Comparison of ENCODE assay signal across 8 cellular contexts in genomic region chr10:16436758-16437539, GRCh38. TPM values are rescaled to one million over a fixed set of nuclear protein-coding genes. Genes with fewer than 3 reads are reported as not detected.
A peak's percentile ranks its signal among the peaks of the same experiment; 100 is the strongest.
DNase-seq lines count a peak whose midpoint lies in the region; ATAC-seq and TF ChIP-seq lines count a peak whose summit lies in the region.

Gene PTER, plus strand, starts transcription at chr10:16437010. Its CDS starts 47,375 bp downstream, at chr10:16484385.

- ATAC-seq in DND-41 (ENCODE audit: insufficient read depth, low read depth) (peak; percentile 93), GM21825 (IDR thresholded peaks at IDR 0.05; ENCODE audit: unreplicated experiment) (peak; percentile 99)
- ATAC-seq in activated T-helper 17 cell treated with anti-CD3 and anti-CD28 coated beads, Interleukin-2, amount 50 U/mL, for 72 hours (replicated peaks): peak; percentile 96
- peak; percentile 100 for ATAC-seq in natural killer cell treated with Interleukin-12 subunit alpha and Interleukin-12 subunit beta and Interleukin-15 and Interleukin-18, amount 100 ng/mL, for 72 hours

- H3K4me1 ChIP-seq in DND-41 (ENCODE audit: insufficient read depth, low read length): peaks cover 53% of the 10 kb centered on the region

- H3K36me3 ChIP-seq in DND-41 (ENCODE audit: insufficient read depth, low read length) (peaks cover 23% of the 10 kb centered on the region), KOPT-K1 (ENCODE audit: insufficient read depth, low read length) (peaks cover 39% of the 10 kb centered on the region)

- peaks cover 55% of the 10 kb centered on the region for H3K36me3 Mint-ChIP-seq in activated T-helper 17 cell treated with anti-CD3 and anti-CD28 coated beads, Interleukin-2, amount 50 U/mL, for 72 hours (ENCODE audit: low read depth)
- no peaks in the 10 kb centered on the region for H3K36me3 Mint-ChIP-seq in natural killer cell treated with Interleukin-12 subunit alpha and Interleukin-12 subunit beta and Interleukin-15 and Interleukin-18, amount 100 ng/mL, for 72 hours

- peak within 1 kb of the TSS; percentile 84 for H3K9ac ChIP-seq in DND-41 (ENCODE audit: low read depth, low read length)

- H3K4me1 Mint-ChIP-seq in activated T-helper 17 cell treated with anti-CD3 and anti-CD28 coated beads, Interleukin-2, amount 50 U/mL, for 72 hours: peaks cover 27% of the 10 kb centered on the region
- H3K4me1 Mint-ChIP-seq in natural killer cell treated with Interleukin-12 subunit alpha and Interleukin-12 subunit beta and Interleukin-15 and Interleukin-18, amount 100 ng/mL, for 72 hours (ENCODE audit: low read depth in 2 of 2): peaks cover 34 to 37% of the 10 kb centered on the region in 2 donors

- H3K9me3 Mint-ChIP-seq in activated T-helper 17 cell treated with anti-CD3 and anti-CD28 coated beads, Interleukin-2, amount 50 U/mL, for 72 hours: no peaks in the 10 kb centered on the region
- H3K9me3 Mint-ChIP-seq in natural killer cell treated with Interleukin-12 subunit alpha and Interleukin-12 subunit beta and Interleukin-15 and Interleukin-18, amount 100 ng/mL, for 72 hours: no peaks in the 10 kb centered on the region

- H3K27me3 Mint-ChIP-seq in activated T-helper 17 cell treated with anti-CD3 and anti-CD28 coated beads, Interleukin-2, amount 50 U/mL, for 72 hours: no peaks in the 10 kb centered on the region
- no peaks in the 10 kb centered on the region for H3K27me3 Mint-ChIP-seq in natural killer cell treated with Interleukin-12 subunit alpha and Interleukin-12 subunit beta and Interleukin-15 and Interleukin-18, amount 100 ng/mL, for 72 hours

- H3K27ac Mint-ChIP-seq in activated T-helper 17 cell treated with anti-CD3 and anti-CD28 coated beads, Interleukin-2, amount 50 U/mL, for 72 hours: peak within 1 kb of the TSS; percentile 92
- peak within 1 kb of the TSS; percentile 77 to 81 for H3K27ac Mint-ChIP-seq in natural killer cell treated with Interleukin-12 subunit alpha and Interleukin-12 subunit beta and Interleukin-15 and Interleukin-18, amount 100 ng/mL, for 72 hours

- H3K4me3 ChIP-seq in DND-41 (ENCODE audit: low read depth in 1 of 2, low read length in 2 of 2): peak within 1 kb of the TSS; percentile 49 to 75
- H3K4me3 ChIP-seq in fibroblast of mammary gland (ENCODE audit: control insufficient read depth, low read depth, low read length): peak within 1 kb of the TSS; percentile 66

- peak; percentile 98 for DNase-seq in DND-41
- DNase-seq in RKO (ENCODE audit: low spot score): peak; percentile 97
- peak; percentile 94 for DNase-seq in fibroblast of mammary gland (ENCODE audit: low read depth)
- peak; percentile 97 for DNase-seq in natural killer cell treated with Interleukin-12 subunit alpha and Interleukin-12 subunit beta and Interleukin-15 and Interleukin-18, amount 100 ng/mL, for 72 hours (ENCODE audit: low spot score)
- peak; percentile 96 for DNase-seq in stimulated activated naive CD4-positive, alpha-beta T cell treated with Interleukin-2 at 50 U/mL for 16 hours (lab: John Stamatoyannopoulos, UW)

- peaks cover 8% of the 10 kb centered on the region; the same call in 1 of the 2 replicates for H4K20me1 ChIP-seq in DND-41 (ENCODE audit: insufficient read depth, low read length)

- H3K27ac ChIP-seq in DND-41 (ENCODE audit: low read length) (peak within 1 kb of the TSS; percentile 83), KOPT-K1 (ENCODE audit: low read depth, low read length, poor library complexity, severe bottlenecking) (peak within 1 kb of the TSS; percentile 82)

- H3K27me3 ChIP-seq in DND-41 (ENCODE audit: insufficient read depth, low read length, poor library complexity): no peaks in the 10 kb centered on the region

- H3K4me3 Mint-ChIP-seq in activated T-helper 17 cell treated with anti-CD3 and anti-CD28 coated beads, Interleukin-2, amount 50 U/mL, for 72 hours: peak within 1 kb of the TSS; percentile 89
- peak within 1 kb of the TSS; percentile 94 for H3K4me3 Mint-ChIP-seq in natural killer cell treated with Interleukin-12 subunit alpha and Interleukin-12 subunit beta and Interleukin-15 and Interleukin-18, amount 100 ng/mL, for 72 hours

- H3K79me2 ChIP-seq in DND-41 (ENCODE audit: insufficient read depth, low read length): peaks cover 47% of the 10 kb centered on the region

- H3K9me3 ChIP-seq in DND-41 (ENCODE audit: insufficient read depth, low read length, severe bottlenecking) (no peaks in the 10 kb centered on the region), KOPT-K1 (ENCODE audit: insufficient read depth, low read length, poor library complexity, severe bottlenecking) (no peaks in the 10 kb centered on the region)

- peak within 1 kb of the TSS; percentile 91 for H3K4me2 ChIP-seq in DND-41 (ENCODE audit: insufficient read depth, low read length)

- TF ChIP-seq CTCF in DND-41 (IDR thresholded peaks at IDR 0.05; ENCODE audit: borderline replicate concordance, extremely low read depth, low read length, poor library complexity, severe bottlenecking) (peak; percentile 18), fibroblast of mammary gland (conservative IDR thresholded peaks at IDR 0.05; ENCODE audit: control insufficient read depth, insufficient read depth, low read depth, low read length) (no peak)

- H2AFZ ChIP-seq in DND-41 (ENCODE audit: low read depth, low read length): peak within 1 kb of the TSS; percentile 92

RNA-seq across cellular contexts. Expression of gene PTER, which starts in this region (rescaled TPM):
- 10 to 100 TPM; 29.2 to 38.4 TPM for total RNA-seq in activated T-helper 17 cell treated with anti-CD3 and anti-CD28 coated beads, Interleukin-2, amount 50 U/mL, for 72 hours
- total RNA-seq in natural killer cell treated with Interleukin-12 subunit alpha and Interleukin-12 subunit beta and Interleukin-15 and Interleukin-18, amount 100 ng/mL, for 72 hours: 10 to 100 TPM; 15.9 to 18.5 TPM

Comparison
In these comparisons a context has a peak if more than half of its experiments do, and no peak if none do; other contexts are left out.
1. Peak in every context shown above with its lines: DNase-seq, ATAC-seq, H3K4me3 ChIP-seq and H3K27ac ChIP-seq.